Comparison of ENCODE assay signal across 7 cellular contexts in the genomic region with DNA sequence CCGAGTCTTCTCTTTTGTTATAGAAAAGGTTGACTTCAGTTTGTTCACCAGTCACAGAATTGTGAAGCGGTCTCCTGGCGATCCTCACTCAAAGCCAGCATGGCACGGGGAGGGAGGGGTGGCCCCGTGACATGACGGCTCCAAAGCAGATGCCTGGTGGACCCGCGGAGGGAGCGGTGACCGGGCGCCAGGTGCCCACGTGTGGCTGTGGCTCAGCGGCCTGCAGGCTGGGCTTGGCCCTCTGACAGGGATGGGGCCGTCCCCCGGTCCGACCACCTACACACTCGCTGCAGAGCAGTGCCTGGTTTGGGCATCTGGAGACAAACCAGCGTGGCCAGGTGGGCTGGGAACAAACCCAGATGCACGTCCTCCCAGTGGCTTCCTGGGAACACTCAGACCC.
"Had no signal": no experiment of that assay in that cellular context is flagged by ENCODE, and none has a peak within 500 bp of the region (broad histone marks: within the 10 kb centered on the region; RNA-seq: fewer than 3 reads in every experiment).

No MANE protein-coding gene starts in this region.

- H3K27ac ChIP-seq: GM23248 had no signal

- H2AFZ ChIP-seq: GM23248 had no signal

- H3K9ac ChIP-seq: GM23248 had no signal

- H3K36me3 ChIP-seq: HAP-1 had no signal

- ATAC-seq: HCT116, K562 had no signal

- H3K9me3 ChIP-seq: HAP-1 had no signal

- DNase-seq: GM23248, HFFc6, IMR-90, KG1 had no signal

- H3K4me3 Mint-ChIP-seq: HFFc6 had no signal

- H3K27ac Mint-ChIP-seq: HFFc6 had no signal

- H3K4me3 ChIP-seq: GM23248, HAP-1, K562 had no signal

- H3K4me1 ChIP-seq: HAP-1 had no signal
